ENCODE assay signal across 18 cellular contexts in genomic region chr15:57654136-57654845, GRCh38. TPM values are rescaled to one million over a fixed set of nuclear protein-coding genes. Genes with fewer than 3 reads are reported as not detected.
DNase-seq lines count a peak whose midpoint lies in the region; ATAC-seq and TF ChIP-seq lines count a peak whose summit lies in the region.
"Had no signal": no experiment of that assay in that cellular context is flagged by ENCODE, and none has a peak within 500 bp of the region (broad histone marks: within the 10 kb centered on the region; RNA-seq: fewer than 3 reads in every experiment).

No MANE protein-coding gene starts in this region.

- peak overlapping the region; percentile 43 for H3K27ac ChIP-seq in vagina
- H3K27ac ChIP-seq: colonic mucosa, spleen had no signal

- no peaks in the 10 kb centered on the region for H3K9me3 ChIP-seq in vagina
- H3K9me3 ChIP-seq: colonic mucosa, spleen had no signal

- no peak for TF ChIP-seq CTCF in vagina (IDR thresholded peaks at IDR 0.05)

- H3K4me3 ChIP-seq in vagina: no peak overlapping the region
- H3K4me3 ChIP-seq: colonic mucosa, spleen had no signal

- no peaks in the 10 kb centered on the region for H3K36me3 ChIP-seq in vagina
- H3K36me3 ChIP-seq: colonic mucosa, spleen had no signal

- no peak for DNase-seq in Right ventricle myocardium superior
- no peak for DNase-seq in Right ventricle myocardium inferior (ENCODE audit: missing footprints)
- peak; percentile 26 for DNase-seq in epidermal melanocyte (ENCODE audit: insufficient read length, low spot score)
- peak; percentile 84 for DNase-seq in left kidney (ENCODE audit: low read depth, low spot score)
- no peak for DNase-seq in vagina (ENCODE audit: extremely low spot score in 2 of 2)
- no peak for DNase-seq in G401 (ENCODE audit: low spot score)
- no peak for DNase-seq in mucosa of gallbladder (ENCODE audit: low spot score)
- no peak for DNase-seq in NCI-H2227 treated with DMSO at 0.1 percent for 48 hours (lab: John Stamatoyannopoulos, UW)
- DNase-seq: ACHN; activated CD4-positive, CD25-positive, alpha-beta regulatory T cell treated with anti-CD3 and anti-CD28 coated beads, Interleukin-2, amount 50 U/mL, for 72 hours; activated T-cell treated with anti-CD3 and anti-CD28 coated beads for 4 hours; colonic mucosa; glutamatergic neuron; left colon; NCI-H2171; OCI-M1; spleen; T-helper 1 cell had no signal

- H3K4me1 ChIP-seq in vagina: no peaks in the 10 kb centered on the region
- H3K4me1 ChIP-seq: colonic mucosa had no signal

- no peak for TF ChIP-seq POLR2A in vagina (IDR thresholded peaks at IDR 0.05)

- H3K27me3 ChIP-seq in vagina: no peaks in the 10 kb centered on the region
- H3K27me3 ChIP-seq: colonic mucosa, spleen had no signal

- peak; percentile 20 for ATAC-seq in Right ventricle myocardium superior (ENCODE audit: poor library complexity)
- no peak for ATAC-seq in Right ventricle myocardium inferior

- intact Hi-C loops in Right ventricle myocardium superior (cut with DNase I): no loop called here
- intact Hi-C loops in Right ventricle myocardium inferior (cut with DNase I): no loop called here
- intact Hi-C loops in vagina (cut with DNase I): no loop called here

- in situ Hi-C loops in G401 (cut with HindIII; ENCODE audit: low sequenced_read_pairs): no loop called here

RNA-seq across cellular contexts. Expression of gene POLR2M, which starts 52.2 kb away (rescaled TPM):
- total RNA-seq in Right ventricle myocardium superior: 47.1 TPM
- total RNA-seq in Right ventricle myocardium inferior: 42.6 TPM
- total RNA-seq in vagina: 204 TPM
- 129 and 277 TPM in 2 replicates for total RNA-seq in G401 (2014; rRNA removed; shearing (Covaris generic))
- 95.9 TPM for total RNA-seq in mucosa of gallbladder

Comparison
In these comparisons a context has a peak if more than half of its experiments do, and no peak if none do; other contexts are left out.
1. DNase-seq: peak in epidermal melanocyte (single experiment) and left kidney (single experiment); none in Right ventricle myocardium superior (single experiment), Right ventricle myocardium inferior (single experiment), vagina (0 of 2), G401 (single experiment), mucosa of gallbladder (single experiment) and NCI-H2227 treated with DMSO at 0.1 percent for 48 hours (single experiment).